In genomic region chr16:85333337-85333736, GRCh38 we compare ENCODE assay signal across 34 cellular contexts.
"Had no signal": no experiment of that assay in that cellular context is flagged by ENCODE, and none has a peak within 500 bp of the region (broad histone marks: within the 10 kb centered on the region; RNA-seq: fewer than 3 reads in every experiment).

No MANE protein-coding gene starts in this region.

- FAIRE-seq: astrocyte, TTC549 had no signal

- H3K27ac ChIP-seq: brain microvascular endothelial cell, breast epithelium, WERI-Rb-1 had no signal

- ATAC-seq: activated CD4-positive, alpha-beta T cell treated with anti-CD3 and anti-CD28 coated beads for 36 hours; activated CD4-positive, CD25-positive, alpha-beta regulatory T cell treated with anti-CD3 and anti-CD28 coated beads, Interleukin-2, amount 50 U/mL, for 24 hours; activated CD8-positive, alpha-beta memory T cell treated with anti-CD3 and anti-CD28 coated beads, Interleukin-2, amount 10 ng/mL, durations not matched to agents 7 days and 5 days; activated CD8-positive, alpha-beta T cell treated with anti-CD3 and anti-CD28 coated beads, Interleukin-2, amount 10 ng/mL, durations not matched to agents 7 days and 5 days; activated naive CD4-positive, alpha-beta T cell treated with anti-CD3 and anti-CD28 coated beads, Interleukin-2, amount 50 U/mL, for 72 hours; body of pancreas; WTC11 had no signal

- H3K9me3 ChIP-seq: adrenal gland, body of pancreas, breast epithelium had no signal

- H3K4me3 ChIP-seq: adrenal gland, body of pancreas, breast epithelium had no signal

- DNase-seq: activated CD4-positive, alpha-beta memory T cell treated with anti-CD3 and anti-CD28 coated beads, Interleukin-2, amount 10 ng/mL, durations not matched to agents 7 days and 5 days; activated CD4-positive, alpha-beta T cell treated with anti-CD3 and anti-CD28 coated beads for 1 hour; activated CD4-positive, alpha-beta T cell treated with anti-CD3 and anti-CD28 coated beads for 36 hours; activated CD4-positive, alpha-beta T cell treated with anti-CD3 and anti-CD28 coated beads for 48 hours; activated CD4-positive, alpha-beta T cell treated with anti-CD3 and anti-CD28 coated beads, Interleukin-2, amount 10 ng/mL, durations not matched to agents 7 days and 5 days; activated CD4-positive, alpha-beta T cell treated with anti-CD3 and anti-CD28 coated beads, Interleukin-2, amount 50 U/mL, for 48 hours; activated CD4-positive, CD25-positive, alpha-beta regulatory T cell; activated CD8-positive, alpha-beta memory T cell treated with anti-CD3 and anti-CD28 coated beads for 24 hours; activated CD8-positive, alpha-beta memory T cell treated with anti-CD3 and anti-CD28 coated beads, Interleukin-2, amount 10 ng/mL, durations not matched to agents 7 days and 5 days; activated CD8-positive, alpha-beta memory T cell treated with anti-CD3 and anti-CD28 coated beads, Interleukin-2, amount 50 U/mL, for 48 hours; activated CD8-positive, alpha-beta T cell treated with anti-CD3 and anti-CD28 coated beads, Interleukin-2, amount 10 ng/mL, durations not matched to agents 7 days and 5 days; activated effector memory CD4-positive, alpha-beta T cell treated with Interleukin-2 at 50 U/mL for 16 hours; activated gamma-delta T cell; activated naive CD4-positive, alpha-beta T cell treated with anti-CD3 and anti-CD28 coated beads for 36 hours; activated naive CD4-positive, alpha-beta T cell treated with anti-CD3 and anti-CD28 coated beads, Interleukin-2, amount 50 U/mL, for 16 hours; activated naive CD8-positive, alpha-beta T cell treated with anti-CD3 and anti-CD28 coated beads for 36 hours; activated T-cell treated with anti-CD3 and anti-CD28 coated beads, Interleukin-2, amount 50 U/mL, for 24 hours; activated T-cell treated with anti-CD3 and anti-CD28 coated beads, Interleukin-2, amount 50 U/mL, for 48 hours; amniotic stem cell; aorta; body of pancreas; brain microvascular endothelial cell; central memory CD4-positive, alpha-beta T cell; T-helper 1 cell; T-helper 2 cell; T-helper 9 cell; WERI-Rb-1 had no signal

- H3K36me3 ChIP-seq: adrenal gland, brain microvascular endothelial cell, breast epithelium, WERI-Rb-1 had no signal

- H3K27me3 ChIP-seq: adrenal gland, body of pancreas, brain microvascular endothelial cell, breast epithelium had no signal
